ENCODE assay signal across 8 cellular contexts in the genomic region with DNA sequence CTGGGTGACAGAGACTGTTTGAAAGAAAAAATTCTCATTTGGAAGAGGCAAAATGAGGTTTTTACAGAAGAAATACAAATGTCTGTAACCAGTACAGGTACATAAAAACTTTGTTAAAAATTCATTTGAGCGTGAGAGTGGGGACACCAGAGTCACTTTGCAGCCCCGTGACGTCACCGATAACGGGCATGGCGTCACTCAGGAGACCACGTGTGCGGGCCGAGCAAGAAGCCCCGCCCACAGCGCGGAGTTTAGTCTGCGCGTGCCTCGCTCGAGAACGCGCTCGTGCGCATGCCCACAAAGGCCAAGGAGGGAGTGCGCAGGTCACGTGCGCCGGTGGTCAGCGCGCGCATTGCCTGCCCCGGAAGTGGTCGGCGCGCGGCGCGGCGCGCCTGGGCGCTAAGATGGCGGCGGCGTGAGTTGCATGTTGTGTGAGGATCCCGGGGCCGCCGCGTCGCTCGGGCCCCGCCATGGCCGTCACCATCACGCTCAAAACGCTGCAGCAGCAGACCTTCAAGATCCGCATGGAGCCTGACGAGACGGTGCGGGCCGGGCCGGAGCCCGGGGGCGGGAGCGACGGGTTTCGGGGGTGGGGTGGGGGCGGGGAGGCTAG. TPM values are rescaled to one million over a fixed set of nuclear protein-coding genes. Genes with fewer than 3 reads are reported as not detected.
DNase-seq lines count a peak whose midpoint lies in the region; ATAC-seq and TF ChIP-seq lines count a peak whose summit lies in the region.

A gene (plus strand): TSS at position 384 of the 613 bp plus-strand sequence. CDS start 87 bp downstream, at position 471.

- TF ChIP-seq CTCF in LNCaP clone FGC (IDR thresholded peaks at IDR 0.05; ENCODE audit: control insufficient read depth, extremely low read depth, insufficient read depth) = no peak
- no peak for TF ChIP-seq CTCF in RWPE1 (conservative IDR thresholded peaks at IDR 0.05; ENCODE audit: low read depth)

- CTCF ChIA-PET in RWPE1 (lab: Yijun Ruan, JAX) = interaction anchor here (0.6 to 1.3 kb wide), 2 partner anchors 20 to 1346 kb away, joined by 3 to 4 read pairs; no protein-coding TSS in a partner anchor
- CTCF ChIA-PET in naive thymus-derived CD4-positive, alpha-beta T cell (lab: Charles Lee) = interaction anchor here (1.1 kb wide), 1 partner anchor 20 kb away, joined by 7 read pairs; no protein-coding TSS in a partner anchor

- peak within 1 kb of the TSS; percentile 66 for H3K4me3 ChIP-seq in LNCaP clone FGC (ENCODE audit: low read depth, low read length)
- H3K4me3 ChIP-seq in naive thymus-derived CD4-positive, alpha-beta T cell (ENCODE audit: low read length) = peak within 1 kb of the TSS; percentile 67

- POLR2A ChIA-PET in RWPE1 (lab: Yijun Ruan, JAX; ENCODE audit: low non-redundant PET) = no interaction called here
- POLR2A ChIA-PET in naive thymus-derived CD4-positive, alpha-beta T cell (lab: Charles Lee) = interaction anchor here (0.6 to 2.3 kb wide), 4 partner anchors 8 to 847 kb away, joined by 3 to 15 read pairs (median 10); a partner anchor contains a TSS

- peak; percentile 94 for ATAC-seq in naive thymus-derived CD4-positive, alpha-beta T cell
- ATAC-seq in stimulated activated memory B cell treated with anti-CD40 and anti-IgM and Interleukin-4, amounts not matched to agents 10 μg/mL and 1 μg/mL and 100 μg/mL, for 72 hours = peak; percentile 93

- H3K9me3 ChIP-seq in naive thymus-derived CD4-positive, alpha-beta T cell (ENCODE audit: control insufficient read depth in 2 of 3, low read length in 3 of 3) = no peaks in the 10 kb centered on the region

- H3K4me3 Mint-ChIP-seq in naive thymus-derived CD4-positive, alpha-beta T cell = peak within 1 kb of the TSS; percentile 88 to 97 (median 92)
- H3K4me3 Mint-ChIP-seq in stimulated activated memory B cell treated with anti-CD40 and anti-IgM and Interleukin-4, amounts not matched to agents 10 μg/mL and 1 μg/mL and 100 μg/mL, for 72 hours = peak within 1 kb of the TSS; percentile 98

- peaks cover 21 to 26% of the 10 kb centered on the region in 2 donors for H3K4me1 ChIP-seq in naive thymus-derived CD4-positive, alpha-beta T cell (ENCODE audit: control insufficient read depth in 2 of 2, insufficient read depth in 2 of 2, low read length in 2 of 2)

- H3K9me3 Mint-ChIP-seq in naive thymus-derived CD4-positive, alpha-beta T cell = peaks cover 0 to 4% (median 0%) of the 10 kb centered on the region in 11 donors
- H3K9me3 Mint-ChIP-seq in stimulated activated memory B cell treated with anti-CD40 and anti-IgM and Interleukin-4, amounts not matched to agents 10 μg/mL and 1 μg/mL and 100 μg/mL, for 72 hours = no peaks in the 10 kb centered on the region

- H3K36me3 Mint-ChIP-seq in naive thymus-derived CD4-positive, alpha-beta T cell = peaks cover 0 to 44% (median 23%) of the 10 kb centered on the region in 5 donors
- peaks cover 76% of the 10 kb centered on the region for H3K36me3 Mint-ChIP-seq in stimulated activated memory B cell treated with anti-CD40 and anti-IgM and Interleukin-4, amounts not matched to agents 10 μg/mL and 1 μg/mL and 100 μg/mL, for 72 hours

- no peaks in the 10 kb centered on the region for H3K27me3 ChIP-seq in naive thymus-derived CD4-positive, alpha-beta T cell (ENCODE audit: control insufficient read depth in 2 of 2, insufficient read depth in 2 of 2, low read length in 2 of 2)

- DNase-seq in EH (ENCODE audit: low read depth) (peak; percentile 97), GOT3 (lab: John Stamatoyannopoulos, UW) (peak; percentile 91), LNCaP clone FGC (ENCODE audit: low read depth) (peak; percentile 94), RWPE1 (ENCODE audit: low spot score) (peak; percentile 96), fibroblast of gingiva (ENCODE audit: low read depth) (peak; percentile 98)
- peak; percentile 94 to 98 for DNase-seq in activated T-helper 1 cell treated with anti-CD3 and anti-CD28 coated beads, Interleukin-2, amount 50 U/mL, for 16 hours (ENCODE audit: low read depth in 1 of 2, low spot score in 1 of 2)
- DNase-seq in naive thymus-derived CD4-positive, alpha-beta T cell = peak; percentile 96 to 99 (median 97)

- peak within 1 kb of the TSS; percentile 96 for H3K27ac ChIP-seq in RWPE1
- peak within 1 kb of the TSS; percentile 86 for H3K27ac ChIP-seq in naive thymus-derived CD4-positive, alpha-beta T cell (ENCODE audit: low read depth, low read length)

- H3K4me1 Mint-ChIP-seq in naive thymus-derived CD4-positive, alpha-beta T cell = peaks cover 24 to 61% (median 46%) of the 10 kb centered on the region in 7 donors
- H3K4me1 Mint-ChIP-seq in stimulated activated memory B cell treated with anti-CD40 and anti-IgM and Interleukin-4, amounts not matched to agents 10 μg/mL and 1 μg/mL and 100 μg/mL, for 72 hours = peaks cover 65% of the 10 kb centered on the region

- peaks cover 0 to 3% (median 0%) of the 10 kb centered on the region in 5 donors for H3K27me3 Mint-ChIP-seq in naive thymus-derived CD4-positive, alpha-beta T cell
- H3K27me3 Mint-ChIP-seq in stimulated activated memory B cell treated with anti-CD40 and anti-IgM and Interleukin-4, amounts not matched to agents 10 μg/mL and 1 μg/mL and 100 μg/mL, for 72 hours = no peaks in the 10 kb centered on the region

- H3K27ac Mint-ChIP-seq in naive thymus-derived CD4-positive, alpha-beta T cell = peak within 1 kb of the TSS; percentile 93 to 99 (median 97)
- peak within 1 kb of the TSS; percentile 99 for H3K27ac Mint-ChIP-seq in stimulated activated memory B cell treated with anti-CD40 and anti-IgM and Interleukin-4, amounts not matched to agents 10 μg/mL and 1 μg/mL and 100 μg/mL, for 72 hours

- intact Hi-C loops in naive thymus-derived CD4-positive, alpha-beta T cell (cut with micrococcal nuclease) = loop anchor here (1.0 kb wide), 7 partner anchors 7 to 60 kb away; a partner anchor contains a TSS

- peaks cover 26 to 76% (median 37%) of the 10 kb centered on the region in 3 experiments for H3K36me3 ChIP-seq in naive thymus-derived CD4-positive, alpha-beta T cell (ENCODE audit: control insufficient read depth in 2 of 3, insufficient read depth in 3 of 3, low read length in 3 of 3)

RNA-seq across cellular contexts. Expression of the gene that starts here (rescaled TPM):
- 100 to 1,000 TPM in 2 of 5 experiments, 10 to 100 TPM in 3; 75.0 to 111 (median 96.4) TPM for total RNA-seq in naive thymus-derived CD4-positive, alpha-beta T cell
- 10 to 100 TPM; 85.5 to 87.2 TPM for polyA plus RNA-seq in naive thymus-derived CD4-positive, alpha-beta T cell

Comparison
In these comparisons a context has a peak if more than half of its experiments do, and no peak if none do; other contexts are left out.
1. Peak in every context shown above with its lines: DNase-seq, ATAC-seq, H3K4me3 ChIP-seq and H3K27ac ChIP-seq.